ENCODE assay signal across 14 cellular contexts in genomic region chr12:29543036-29543435, GRCh38. TPM values are rescaled to one million over a fixed set of nuclear protein-coding genes. Genes with fewer than 3 reads are reported as not detected.
"Had no signal": no experiment of that assay in that cellular context is flagged by ENCODE, and none has a peak within 500 bp of the region (broad histone marks: within the 10 kb centered on the region; RNA-seq: fewer than 3 reads in every experiment).

No MANE protein-coding gene starts in this region.

- H3K4me1 ChIP-seq: transverse colon had no signal

- H3K36me3 ChIP-seq: brain microvascular endothelial cell, right lobe of liver, transverse colon had no signal

- H3K27ac ChIP-seq: brain microvascular endothelial cell, right lobe of liver had no signal

- H3K27me3 ChIP-seq: brain microvascular endothelial cell, right lobe of liver, transverse colon had no signal

- ATAC-seq: naive thymus-derived CD8-positive, alpha-beta T cell; right lobe of liver had no signal

- H3K4me3 ChIP-seq: right lobe of liver, transverse colon had no signal

- H3K9me3 ChIP-seq: right lobe of liver, transverse colon had no signal

- DNase-seq: activated CD4-positive, alpha-beta T cell treated with anti-CD3 and anti-CD28 coated beads, Interleukin-2, amount 50 U/mL, for 1 hour; activated naive CD4-positive, alpha-beta T cell treated with anti-CD3 and anti-CD28 coated beads, Interleukin-2, amount 50 U/mL, for 16 hours; activated T-cell treated with anti-CD3 and anti-CD28 coated beads, Interleukin-2, amount 50 U/mL, for 1 hour; amniotic stem cell; brain microvascular endothelial cell; naive thymus-derived CD8-positive, alpha-beta T cell; right lobe of liver; SIG-M5; stimulated activated CD4-positive, alpha-beta T cell treated with anti-CD3 and anti-CD28 coated beads, Interleukin-4, amount 100 ng/mL, for 4 hours; transverse colon had no signal

RNA-seq across cellular contexts. Expression of gene OVCH1, which starts 45.5 kb away (rescaled TPM):
- total RNA-seq: dermis microvascular lymphatic vessel endothelial cell; glomerular endothelial cell; mononuclear cell; naive thymus-derived CD8-positive, alpha-beta T cell; T-helper 2 cell treated with Interferon-gamma antibody and Interleukin-4, amounts not matched to agents 100 ng/mL and 5 ng/mL, for 36 hours had no signal
- polyA plus RNA-seq: naive thymus-derived CD8-positive, alpha-beta T cell had no signal
